In the genomic region with DNA sequence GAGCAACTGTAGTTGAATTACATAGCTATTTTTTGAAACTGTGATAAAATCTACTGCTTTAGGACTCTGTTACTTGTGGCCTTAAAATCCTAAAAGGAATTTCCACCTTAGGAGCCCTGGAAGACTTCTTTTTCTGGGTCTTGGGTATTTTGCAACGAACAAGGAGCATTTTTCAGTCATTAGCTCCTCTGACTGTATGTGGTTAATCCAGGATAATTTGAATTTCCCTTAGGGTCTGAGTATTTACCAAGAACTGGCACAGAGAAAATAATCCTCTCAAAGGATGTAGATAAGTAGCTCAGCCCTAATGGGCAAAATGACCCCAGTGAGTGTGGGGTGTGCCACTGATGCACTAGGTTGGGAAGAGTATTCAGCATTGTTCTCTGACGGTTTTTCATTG, we compare ENCODE assay signal across 16 cellular contexts.
"Had no signal": no experiment of that assay in that cellular context is flagged by ENCODE, and none has a peak within 500 bp of the region (broad histone marks: within the 10 kb centered on the region; RNA-seq: fewer than 3 reads in every experiment).

No MANE protein-coding gene starts in this region.

- H3K27ac Mint-ChIP-seq: nephron progenitor cell had no signal

- DNase-seq: activated CD4-positive, alpha-beta T cell treated with anti-CD3 and anti-CD28 coated beads for 48 hours; activated CD8-positive, alpha-beta memory T cell treated with anti-CD3 and anti-CD28 coated beads for 24 hours; anterior cingulate cortex; dorsolateral prefrontal cortex; esophagus squamous epithelium; foreskin fibroblast; left colon; mucosa of descending colon; nephron progenitor cell; ovary; stimulated activated CD4-positive, alpha-beta T cell treated with anti-CD3 and anti-CD28 coated beads, Interleukin-15, amount 100 ng/mL, for 24 hours; stimulated activated CD4-positive, alpha-beta T cell treated with anti-CD3 and anti-CD28 coated beads, Interleukin-4, amount 100 ng/mL, for 24 hours; T1000 had no signal

- ATAC-seq: activated naive CD4-positive, alpha-beta T cell treated with anti-CD3 and anti-CD28 coated beads, Interleukin-2, amount 50 U/mL, for 72 hours; left colon; mucosa of descending colon had no signal

- H3K36me3 Mint-ChIP-seq: activated naive CD4-positive, alpha-beta T cell treated with anti-CD3 and anti-CD28 coated beads, Interleukin-2, amount 50 U/mL, for 72 hours had no signal

- H3K27me3 ChIP-seq: dorsolateral prefrontal cortex, esophagus squamous epithelium, ovary, tibial nerve had no signal

- H3K27ac ChIP-seq: dorsolateral prefrontal cortex, esophagus squamous epithelium, ovary, tibial nerve, VCaP had no signal

- H3K4me1 Mint-ChIP-seq: nephron progenitor cell had no signal

- H3K9me3 Mint-ChIP-seq: activated naive CD4-positive, alpha-beta T cell treated with anti-CD3 and anti-CD28 coated beads, Interleukin-2, amount 50 U/mL, for 72 hours; nephron progenitor cell had no signal

- H3K4me3 Mint-ChIP-seq: nephron progenitor cell had no signal

- H3K9me3 ChIP-seq: esophagus squamous epithelium, mucosa of descending colon, ovary, tibial nerve had no signal

- H3K4me3 ChIP-seq: dorsolateral prefrontal cortex, esophagus squamous epithelium, mucosa of descending colon, ovary, tibial nerve had no signal

- H3K4me1 ChIP-seq: esophagus squamous epithelium, tibial nerve had no signal

- H3K36me3 ChIP-seq: esophagus squamous epithelium, ovary, tibial nerve had no signal
